1 cellular context compared by ENCODE assay signal in the genomic region with DNA sequence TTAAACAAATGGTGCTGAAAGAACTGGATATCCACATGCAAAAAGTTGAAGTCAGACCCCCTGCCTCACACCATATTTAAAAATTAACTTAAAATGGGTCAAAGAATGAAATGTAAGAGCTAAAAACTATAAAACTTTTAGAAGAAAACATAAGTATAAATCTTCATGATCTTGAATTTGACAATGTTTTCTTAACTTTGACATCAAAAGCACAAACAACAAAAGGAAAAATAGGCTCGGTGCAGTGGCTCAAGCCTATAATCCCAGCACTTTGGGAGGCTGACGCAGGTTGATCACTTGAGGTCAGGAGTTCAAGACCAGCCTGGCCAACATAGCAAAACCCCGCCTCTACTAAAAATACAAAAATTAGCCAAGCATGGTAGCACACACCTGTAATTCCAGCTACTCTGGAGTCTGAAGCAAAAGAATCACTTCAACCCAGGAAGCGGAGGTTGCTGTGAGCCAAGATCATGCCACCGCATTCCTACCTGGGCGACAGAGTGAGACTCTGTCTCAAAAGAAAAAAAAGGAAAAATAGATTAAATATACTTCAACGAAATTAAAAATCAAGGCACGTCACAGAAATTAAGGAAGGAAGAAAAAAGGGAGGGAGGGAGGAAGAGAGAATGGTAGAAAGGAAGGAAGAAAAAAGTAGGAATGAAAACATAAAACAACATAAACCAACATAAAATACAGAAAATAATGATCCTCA.
TF ChIP-seq lines count a peak whose summit lies in the region.

No MANE protein-coding gene starts in this region.

TF ChIP-seq in HepG2, 621 proteins besides CTCF, POLR2A, EP300 and RAD21:
- TF ChIP-seq ZBTB4 (CRISPR knock-in tag; IDR thresholded peaks at IDR 0.05; ENCODE audit: borderline replicate concordance) (no peak), RBFOX2 (IDR thresholded peaks at IDR 0.05; ENCODE audit: low read depth, low read length) (no peak)
- TF ChIP-seq, protein P1, sequence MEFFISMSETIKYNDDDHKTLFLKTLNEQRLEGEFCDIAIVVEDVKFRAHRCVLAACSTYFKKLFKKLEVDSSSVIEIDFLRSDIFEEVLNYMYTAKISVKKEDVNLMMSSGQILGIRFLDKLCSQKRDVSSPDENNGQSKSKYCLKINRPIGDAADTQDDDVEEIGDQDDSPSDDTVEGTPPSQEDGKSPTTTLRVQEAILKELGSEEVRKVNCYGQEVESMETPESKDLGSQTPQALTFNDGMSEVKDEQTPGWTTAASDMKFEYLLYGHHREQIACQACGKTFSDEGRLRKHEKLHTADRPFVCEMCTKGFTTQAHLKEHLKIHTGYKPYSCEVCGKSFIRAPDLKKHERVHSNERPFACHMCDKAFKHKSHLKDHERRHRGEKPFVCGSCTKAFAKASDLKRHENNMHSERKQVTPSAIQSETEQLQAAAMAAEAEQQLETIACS (CRISPR knock-in tag; IDR thresholded peaks at IDR 0.05), result no peak
TF ChIP-seq in HepG2: peak in this region for 0.
